Comparison of ENCODE assay signal across 11 cellular contexts in the genomic region with DNA sequence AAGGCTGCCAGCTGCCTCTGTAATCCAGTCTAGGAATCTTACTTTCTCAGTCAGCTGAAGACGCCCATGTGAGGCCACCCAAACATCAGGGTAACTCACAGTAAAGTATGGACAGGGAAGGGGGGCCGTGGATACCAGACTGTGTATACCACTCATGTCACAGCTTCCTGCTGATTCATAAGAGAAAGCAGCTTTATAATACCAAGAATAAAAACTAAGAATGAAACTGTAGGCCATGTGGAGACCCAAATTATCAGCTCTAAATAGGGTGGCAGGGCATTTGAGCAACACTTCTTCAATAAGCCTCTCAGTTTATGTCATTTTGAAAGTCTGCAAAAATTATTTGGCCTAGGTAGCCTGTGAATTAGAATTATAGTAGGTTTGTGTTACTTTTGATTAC.
DNase-seq lines count a peak whose midpoint lies in the region; ATAC-seq and FAIRE-seq lines count a peak whose summit lies in the region.
"Had no signal": no experiment of that assay in that cellular context is flagged by ENCODE, and none has a peak within 500 bp of the region (broad histone marks: within the 10 kb centered on the region; RNA-seq: fewer than 3 reads in every experiment).

No MANE protein-coding gene starts in this region.

- no peak overlapping the region for H2BK5ac ChIP-seq in mesenchymal stem cell (ENCODE audit: low read depth, low read length, poor library complexity, severe bottlenecking)

- H3K27me3 Mint-ChIP-seq in activated naive CD8-positive, alpha-beta T cell treated with anti-CD3 and anti-CD28 coated beads, Interleukin-2, amount 10 ng/mL, durations not matched to agents 7 days and 5 days, result no peaks in the 10 kb centered on the region
- peaks cover 0 to 3% of the 10 kb centered on the region in 2 donors for H3K27me3 Mint-ChIP-seq in T-cell

- CTCF ChIA-PET in T-cell (lab: Charles Lee), result interaction anchor here in 1 of 2 donors (0.6 kb wide), 1 partner anchor 391 kb away, joined by 3 read pairs; no protein-coding TSS in a partner anchor

- H3K9me3 Mint-ChIP-seq in activated naive CD8-positive, alpha-beta T cell treated with anti-CD3 and anti-CD28 coated beads, Interleukin-2, amount 10 ng/mL, durations not matched to agents 7 days and 5 days, result no peaks in the 10 kb centered on the region
- no peaks in the 10 kb centered on the region for H3K9me3 Mint-ChIP-seq in T-cell

- no peaks in the 10 kb centered on the region for H3K4me1 Mint-ChIP-seq in activated naive CD8-positive, alpha-beta T cell treated with anti-CD3 and anti-CD28 coated beads, Interleukin-2, amount 10 ng/mL, durations not matched to agents 7 days and 5 days
- H3K4me1 Mint-ChIP-seq in T-cell, result no peaks in the 10 kb centered on the region

- H2BK12ac ChIP-seq in mesenchymal stem cell (ENCODE audit: low read length in 2 of 2), result no peak overlapping the region

- H3K79me1 ChIP-seq in mesenchymal stem cell (replicated peaks; ENCODE audit: low read length, poor library complexity, severe bottlenecking), result no peaks in the 10 kb centered on the region

- no peak overlapping the region for H3K23ac ChIP-seq in mesenchymal stem cell (ENCODE audit: low read length in 2 of 2)

- FAIRE-seq in HTR-8/SVneo (lab: Jason Lieb, UNC), result no peak
- FAIRE-seq: endothelial cell of umbilical vein had no signal

- no peak for DNase-seq in activated naive CD8-positive, alpha-beta T cell treated with anti-CD3 and anti-CD28 coated beads, Interleukin-2, amount 10 ng/mL, durations not matched to agents 7 days and 5 days
- DNase-seq in T-cell (no peak), HTR-8/SVneo (ENCODE audit: insufficient read length, low spot score) (no peak), mesenchymal stem cell (no peak)
- DNase-seq: activated effector memory CD4-positive, alpha-beta T cell treated with anti-CD3 and anti-CD28 coated beads, Interleukin-2, amount 50 U/mL, for 16 hours; NCI-H2081 had no signal

- no peak overlapping the region for H2BK15ac ChIP-seq in mesenchymal stem cell (ENCODE audit: low read depth, poor library complexity, severe bottlenecking)

- H3K27ac Mint-ChIP-seq in activated naive CD8-positive, alpha-beta T cell treated with anti-CD3 and anti-CD28 coated beads, Interleukin-2, amount 10 ng/mL, durations not matched to agents 7 days and 5 days, result no peak overlapping the region
- H3K27ac Mint-ChIP-seq in T-cell, result no peak overlapping the region

- no peaks in the 10 kb centered on the region for H3K9me3 ChIP-seq in mesenchymal stem cell (ENCODE audit: control insufficient read depth, low read length)

- POLR2A ChIA-PET in activated naive CD8-positive, alpha-beta T cell treated with anti-CD3 and anti-CD28 coated beads, Interleukin-2, amount 10 ng/mL, durations not matched to agents 7 days and 5 days (lab: Charles Lee), result no interaction called here
- POLR2A ChIA-PET in T-cell (lab: Charles Lee), result interaction anchor here in 1 of 2 donors (0.6 kb wide), 2 partner anchors 11 to 335 kb away, joined by 3 read pairs; no protein-coding TSS in a partner anchor

- no peaks in the 10 kb centered on the region for H3K27me3 ChIP-seq in mesenchymal stem cell (ENCODE audit: control insufficient read depth in 1 of 2, insufficient read depth in 1 of 2, low read length in 2 of 2)

- no peak overlapping the region for H3K4ac ChIP-seq in mesenchymal stem cell (ENCODE audit: low read depth in 1 of 2, low read length in 2 of 2)

- H3K27ac ChIP-seq in mesenchymal stem cell (ENCODE audit: low read length, poor library complexity, severe bottlenecking), result no peak overlapping the region
- H3K27ac ChIP-seq: SK-N-MC had no signal

- H3K4me3 ChIP-seq in mesenchymal stem cell (ENCODE audit: insufficient read depth in 1 of 2, low read depth in 1 of 2, low read length in 2 of 2), result no peak overlapping the region
- H3K4me3 ChIP-seq: SK-N-MC had no signal

- peaks cover 12% of the 10 kb centered on the region for H3K36me3 Mint-ChIP-seq in activated naive CD8-positive, alpha-beta T cell treated with anti-CD3 and anti-CD28 coated beads, Interleukin-2, amount 10 ng/mL, durations not matched to agents 7 days and 5 days
- H3K36me3 Mint-ChIP-seq in T-cell, result no peaks in the 10 kb centered on the region

- H3K9ac ChIP-seq in mesenchymal stem cell (ENCODE audit: low read length), result no peak overlapping the region

- H3K36me3 ChIP-seq in mesenchymal stem cell (ENCODE audit: control insufficient read depth in 1 of 2, insufficient read depth in 2 of 2, low read depth in 1 of 2, low read length in 2 of 2), result peaks cover 12 to 61% of the 10 kb centered on the region in 2 experiments

- no peak overlapping the region for H3K14ac ChIP-seq in mesenchymal stem cell (ENCODE audit: low read length in 2 of 2)

- no peak overlapping the region for H2AK5ac ChIP-seq in mesenchymal stem cell (ENCODE audit: low read length, severe bottlenecking)

- no peak overlapping the region for H2BK120ac ChIP-seq in mesenchymal stem cell (ENCODE audit: low read depth, low read length)

- 100% methylated on average over 1 of the region's 2 CpGs for WGBS in mesenchymal stem cell

- no peak overlapping the region for H3K18ac ChIP-seq in mesenchymal stem cell (ENCODE audit: low read depth in 1 of 2, low read length in 2 of 2)

- no peak overlapping the region for H4K8ac ChIP-seq in mesenchymal stem cell (ENCODE audit: low read length)

- no peak overlapping the region for H3K4me3 Mint-ChIP-seq in activated naive CD8-positive, alpha-beta T cell treated with anti-CD3 and anti-CD28 coated beads, Interleukin-2, amount 10 ng/mL, durations not matched to agents 7 days and 5 days
- no peak overlapping the region for H3K4me3 Mint-ChIP-seq in T-cell

- peak; percentile 99 for ATAC-seq in GM18868 (IDR thresholded peaks at IDR 0.05; ENCODE audit: unreplicated experiment)
- ATAC-seq in GM21367 (IDR thresholded peaks at IDR 0.05; ENCODE audit: unreplicated experiment), result peak; percentile 94
- ATAC-seq in HG03066 (IDR thresholded peaks at IDR 0.05; ENCODE audit: low read depth, unreplicated experiment), result peak; percentile 96
- ATAC-seq in activated naive CD8-positive, alpha-beta T cell treated with anti-CD3 and anti-CD28 coated beads, Interleukin-2, amount 10 ng/mL, durations not matched to agents 7 days and 5 days (ENCODE audit: low read depth), result peak; percentile 68
- ATAC-seq in T-cell (replicated peaks in 1 of 4), result no peak

- H3K4me2 ChIP-seq in mesenchymal stem cell (ENCODE audit: low read length, poor library complexity, severe bottlenecking), result no peak overlapping the region

- H2AFZ ChIP-seq in mesenchymal stem cell (ENCODE audit: low read depth, low read length), result no peak overlapping the region

- H3K4me1 ChIP-seq in mesenchymal stem cell (ENCODE audit: control insufficient read depth, insufficient read depth, low read depth, low read length), result no peaks in the 10 kb centered on the region

- H4K91ac ChIP-seq in mesenchymal stem cell (ENCODE audit: low read length), result no peak overlapping the region

Comparison
In these comparisons a context has a peak if more than half of its experiments do, and no peak if none do; other contexts are left out.
1. ATAC-seq: peak in GM18868 (single experiment), GM21367 (single experiment), HG03066 (single experiment) and activated naive CD8-positive, alpha-beta T cell treated with anti-CD3 and anti-CD28 coated beads, Interleukin-2, amount 10 ng/mL, durations not matched to agents 7 days and 5 days (single experiment); none in T-cell (0 of 4).